1 cellular context compared by ENCODE assay signal in genomic region chr17:50048146-50048720, GRCh38.
TF ChIP-seq lines count a peak whose summit lies in the region.

No MANE protein-coding gene starts in this region.

TF ChIP-seq in HCT116, 20 proteins besides CTCF, POLR2A, EP300 and RAD21 (continued from another document):
- TF ChIP-seq YY1 (IDR thresholded peaks at IDR 0.05; ENCODE audit: extremely low read depth, insufficient replicate concordance, low read depth, low read length) (no peak), CEBPB (IDR thresholded peaks at IDR 0.05; ENCODE audit: low read depth) (no peak), ZBTB33 (IDR thresholded peaks at IDR 0.05; ENCODE audit: extremely low read depth, insufficient replicate concordance, low read length) (no peak), EGR1 (IDR thresholded peaks at IDR 0.05; ENCODE audit: low read depth) (no peak), REST (IDR thresholded peaks at IDR 0.05; ENCODE audit: low read depth) (no peak), ZNF274 (IDR thresholded peaks at IDR 0.05; ENCODE audit: low read depth, low read length) (no peak)
